24 cellular contexts compared by ENCODE assay signal in the genomic region with DNA sequence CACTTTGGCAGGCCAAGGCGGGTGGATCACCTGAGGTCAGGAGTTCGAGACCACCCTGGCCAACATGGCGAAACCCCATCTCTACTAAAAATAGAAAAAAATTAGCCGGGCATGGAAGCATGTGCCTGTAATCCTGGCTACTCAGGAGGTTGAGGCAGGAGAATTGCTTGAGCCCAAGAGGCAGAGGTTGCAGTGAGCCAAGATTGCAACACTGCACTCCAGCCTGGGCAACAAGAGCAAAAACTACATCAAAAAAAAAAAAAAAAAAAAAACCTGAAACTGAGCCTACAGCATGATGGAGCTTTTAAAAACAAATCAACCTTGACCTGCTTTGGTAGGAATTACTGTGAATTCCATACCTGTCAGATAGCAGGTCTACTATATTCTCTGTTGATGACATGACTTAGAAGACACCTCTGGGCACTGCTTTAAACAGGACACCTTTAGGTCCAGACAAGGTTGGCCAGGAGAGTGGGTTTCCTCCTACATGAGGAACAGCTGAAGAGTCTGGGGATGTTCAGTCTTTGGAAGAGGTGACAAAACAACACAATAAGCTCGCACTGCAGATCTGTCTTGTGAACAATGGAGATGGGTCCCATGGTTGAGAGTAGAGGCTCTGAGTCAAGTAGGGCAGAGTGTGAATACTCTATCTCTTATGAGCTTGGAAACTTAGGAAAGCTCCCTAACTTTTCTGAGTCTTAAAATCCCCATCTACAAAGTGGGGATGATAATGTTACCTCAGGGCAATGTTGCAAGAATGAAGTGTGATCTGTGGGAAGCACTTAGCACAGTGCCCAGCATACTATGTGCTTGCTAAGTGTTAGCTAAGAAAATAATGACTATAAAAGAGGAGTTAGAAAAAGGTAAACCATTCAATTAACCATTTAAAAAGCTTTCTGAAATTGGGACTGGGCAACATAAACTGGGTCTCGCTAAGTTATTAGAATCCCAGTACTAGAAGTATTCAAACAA. TPM values are rescaled to one million over a fixed set of nuclear protein-coding genes. Genes with fewer than 3 reads are reported as not detected.
DNase-seq lines count a peak whose midpoint lies in the region; ATAC-seq and TF ChIP-seq lines count a peak whose summit lies in the region.
"Had no signal": no experiment of that assay in that cellular context is flagged by ENCODE, and none has a peak within 500 bp of the region (broad histone marks: within the 10 kb centered on the region; RNA-seq: fewer than 3 reads in every experiment).

No MANE protein-coding gene starts in this region.

- peaks cover 26% of the 10 kb centered on the region for H3K27me3 Mint-ChIP-seq in T-helper 17 cell
- peaks cover 0 to 6% of the 10 kb centered on the region in 2 donors for H3K27me3 Mint-ChIP-seq in stimulated activated naive B cell treated with anti-CD40 and anti-IgM and Interleukin-4, amounts not matched to agents 10 μg/mL and 1 μg/mL and 100 μg/mL, for 72 hours
- H3K27me3 Mint-ChIP-seq: B cell had no signal

- no peak for ATAC-seq in T-helper 17 cell
- ATAC-seq in left lung = peak; percentile 74
- no peak for ATAC-seq in stimulated activated naive B cell treated with anti-CD40 and anti-IgM and Interleukin-4, amounts not matched to agents 10 μg/mL and 1 μg/mL and 100 μg/mL, for 72 hours (replicated peaks)
- ATAC-seq in HG03097 (IDR thresholded peaks at IDR 0.05; ENCODE audit: low FRiP score, unreplicated experiment) = no peak
- ATAC-seq: CD8-positive, alpha-beta T cell; GM12878 had no signal

- H3K4me3 Mint-ChIP-seq in T-helper 17 cell = no peak overlapping the region
- H3K4me3 Mint-ChIP-seq in stimulated activated naive B cell treated with anti-CD40 and anti-IgM and Interleukin-4, amounts not matched to agents 10 μg/mL and 1 μg/mL and 100 μg/mL, for 72 hours = no peak overlapping the region
- H3K4me3 Mint-ChIP-seq: B cell; CD4-positive, alpha-beta T cell; CD8-positive, alpha-beta T cell had no signal

- H3K27ac Mint-ChIP-seq in T-helper 17 cell = peak overlapping the region; percentile 19
- peak overlapping the region; percentile 44 for H3K27ac Mint-ChIP-seq in stimulated activated naive B cell treated with anti-CD40 and anti-IgM and Interleukin-4, amounts not matched to agents 10 μg/mL and 1 μg/mL and 100 μg/mL, for 72 hours
- H3K27ac Mint-ChIP-seq: B cell; CD4-positive, alpha-beta T cell; CD8-positive, alpha-beta T cell had no signal

- H3K4me1 Mint-ChIP-seq in T-helper 17 cell = peaks cover 2% of the 10 kb centered on the region
- no peaks in the 10 kb centered on the region for H3K4me1 Mint-ChIP-seq in stimulated activated naive B cell treated with anti-CD40 and anti-IgM and Interleukin-4, amounts not matched to agents 10 μg/mL and 1 μg/mL and 100 μg/mL, for 72 hours

- no peak for TF ChIP-seq CTCF in left lung (IDR thresholded peaks at IDR 0.05)

- no peak overlapping the region for H3K4ac ChIP-seq in neuronal stem cell (ENCODE audit: low read length)

- no peak overlapping the region for H2AFZ ChIP-seq in neuronal stem cell (ENCODE audit: low read length)

- H2BK120ac ChIP-seq in neuronal stem cell (ENCODE audit: low read depth, low read length) = no peak overlapping the region

- peaks cover 2% of the 10 kb centered on the region for H3K36me3 Mint-ChIP-seq in T-helper 17 cell (ENCODE audit: low read depth)
- H3K36me3 Mint-ChIP-seq in stimulated activated naive B cell treated with anti-CD40 and anti-IgM and Interleukin-4, amounts not matched to agents 10 μg/mL and 1 μg/mL and 100 μg/mL, for 72 hours = no peaks in the 10 kb centered on the region
- H3K36me3 Mint-ChIP-seq: CD8-positive, alpha-beta T cell had no signal

- no peaks in the 10 kb centered on the region for H3K9me3 ChIP-seq in T-helper 17 cell (ENCODE audit: control insufficient read depth, low read length, poor library complexity, severe bottlenecking)
- no peaks in the 10 kb centered on the region for H3K9me3 ChIP-seq in left lung
- H3K9me3 ChIP-seq in neuronal stem cell (replicated peaks in 1 of 2; ENCODE audit: control insufficient read depth in 2 of 2, insufficient read depth in 1 of 2, low read depth in 1 of 2, low read length in 2 of 2) = no peaks in the 10 kb centered on the region
- H3K9me3 ChIP-seq: A549; BLaER1 treated with 17β-estradiol and CSF1 and Interleukin-3, amounts not matched to agents 10 nM and 100 nM; Caco-2 had no signal

- no peak overlapping the region for H4K91ac ChIP-seq in neuronal stem cell (ENCODE audit: low read depth, low read length, poor library complexity)

- peak overlapping the region in 1 of 2 donors; percentile 19 for H3K27ac ChIP-seq in left lung
- H3K27ac ChIP-seq in neuronal stem cell (replicated peaks; ENCODE audit: low read length) = no peak overlapping the region
- H3K27ac ChIP-seq: 22Rv1; A549; BLaER1 treated with 17β-estradiol and CSF1 and Interleukin-3, amounts not matched to agents 10 nM and 100 nM; C4-2B had no signal

- no peak overlapping the region for H3K14ac ChIP-seq in neuronal stem cell (ENCODE audit: low read length)

- H2BK12ac ChIP-seq in neuronal stem cell (ENCODE audit: low read length) = no peak overlapping the region

- no peaks in the 10 kb centered on the region for H3K79me1 ChIP-seq in neuronal stem cell (ENCODE audit: low read depth, low read length)

- no peak overlapping the region for H3K18ac ChIP-seq in neuronal stem cell (ENCODE audit: low read length)

- H3K4me3 ChIP-seq in left lung (no peak overlapping the region), neuronal stem cell (ENCODE audit: low read length in 2 of 2) (no peak overlapping the region)
- H3K4me3 ChIP-seq: A549; BLaER1 treated with 17β-estradiol and CSF1 and Interleukin-3, amounts not matched to agents 10 nM and 100 nM; GM12878 had no signal

- no peak overlapping the region for H2AK5ac ChIP-seq in neuronal stem cell (ENCODE audit: low read depth, low read length)

- H3K36me3 ChIP-seq in left lung = no peaks in the 10 kb centered on the region
- no peaks in the 10 kb centered on the region for H3K36me3 ChIP-seq in neuronal stem cell (replicated peaks in 1 of 2; ENCODE audit: control insufficient read depth in 2 of 2, insufficient read depth in 2 of 2, low read length in 2 of 2)
- H3K36me3 ChIP-seq: BLaER1 treated with 17β-estradiol and CSF1 and Interleukin-3, amounts not matched to agents 10 nM and 100 nM had no signal

- H3K9ac ChIP-seq in neuronal stem cell (ENCODE audit: low read depth, low read length, poor library complexity) = no peak overlapping the region
- H3K9ac ChIP-seq: BLaER1 treated with 17β-estradiol and CSF1 and Interleukin-3, amounts not matched to agents 10 nM and 100 nM had no signal

- no peak overlapping the region for H2BK5ac ChIP-seq in neuronal stem cell (ENCODE audit: low read length)

- no peak for DNase-seq in T-helper 17 cell
- no peak for DNase-seq in left lung
- no peak for DNase-seq in stimulated activated naive B cell treated with anti-CD40 and anti-IgM and Interleukin-4, amounts not matched to agents 10 μg/mL and 1 μg/mL and 100 μg/mL, for 72 hours
- DNase-seq in neuronal stem cell (ENCODE audit: low spot score) = no peak
- DNase-seq in DMS153 (lab: John Stamatoyannopoulos, UW) = no peak
- DNase-seq: AML-193; Caco-2; Calu3; CD4-positive, alpha-beta T cell; CD8-positive, alpha-beta T cell; DMS53; DMS79; DND-41; EL; GDM1 had no signal

- WGBS in neuronal stem cell (ENCODE audit: extremely low coverage in 2 of 2, insufficient read length in 2 of 2, insufficient replicate concordance in 1 of 2), 2 donors = no CpG with 5 or more reads among the region's 6 CpGs

- intact Hi-C loops in left lung (cut with DNase I) = no loop called here

- H3K27me3 ChIP-seq in left lung (no peaks in the 10 kb centered on the region), neuronal stem cell (ENCODE audit: control insufficient read depth in 3 of 3, insufficient read depth in 3 of 3, low read depth in 1 of 3, low read length in 3 of 3) (no peaks in the 10 kb centered on the region)
- H3K27me3 ChIP-seq: BLaER1 treated with 17β-estradiol and CSF1 and Interleukin-3, amounts not matched to agents 10 nM and 100 nM had no signal

- H3K4me1 ChIP-seq in left lung (no peaks in the 10 kb centered on the region), neuronal stem cell (ENCODE audit: control insufficient read depth in 2 of 2, insufficient read depth in 1 of 2, low read depth in 1 of 2, low read length in 2 of 2) (peaks cover 0 to 2% of the 10 kb centered on the region in 2 donors)
- H3K4me1 ChIP-seq: A549, Caco-2 had no signal

- H2BK15ac ChIP-seq in neuronal stem cell (ENCODE audit: low read length) = no peak overlapping the region

- H3K23ac ChIP-seq in neuronal stem cell (ENCODE audit: low read depth, low read length, poor library complexity) = no peak overlapping the region

- H3K9me3 Mint-ChIP-seq in stimulated activated naive B cell treated with anti-CD40 and anti-IgM and Interleukin-4, amounts not matched to agents 10 μg/mL and 1 μg/mL and 100 μg/mL, for 72 hours = no peaks in the 10 kb centered on the region
- H3K9me3 Mint-ChIP-seq: CD4-positive, alpha-beta T cell; CD8-positive, alpha-beta T cell had no signal

- H4K8ac ChIP-seq in neuronal stem cell (ENCODE audit: low read depth, low read length) = no peak overlapping the region

- no peak overlapping the region for H3K4me2 ChIP-seq in neuronal stem cell (ENCODE audit: insufficient read depth, low read length, poor library complexity, severe bottlenecking)
- H3K4me2 ChIP-seq: A549; BLaER1 treated with 17β-estradiol and CSF1 and Interleukin-3, amounts not matched to agents 10 nM and 100 nM had no signal

RNA-seq across cellular contexts. Expression of gene TMEM163, which starts 25.2 kb away (rescaled TPM):
- total RNA-seq in T-helper 17 cell = 1 to 10 TPM in 1 of 2 donors, under 1 TPM in 1; 0.57 to 1.3 TPM
- 10 to 100 TPM; 23.2 to 48.4 TPM for total RNA-seq in left lung
- 8.5 TPM for polyA plus RNA-seq in neuronal stem cell (2013, experiment 1 of 2)
- polyA plus RNA-seq in neuronal stem cell (2013, experiment 2 of 2) = 8.8 TPM
- total RNA-seq: G401 had no signal
- polyA plus RNA-seq: A549, BJ had no signal

Comparison
In these comparisons a context has a peak if more than half of its experiments do, and no peak if none do; other contexts are left out.
1. RNA of gene TMEM163, which starts 25.2 kb away (total RNA-seq): 23.2 to 48.4 TPM in left lung; 0.57 to 1.3 TPM in T-helper 17 cell; every median in the first group is over 10 times any median in the second.